8 cellular contexts compared by ENCODE assay signal in genomic region chr10:30736685-30737232, GRCh38.
DNase-seq lines count a peak whose midpoint lies in the region; ATAC-seq and TF ChIP-seq lines count a peak whose summit lies in the region.

No MANE protein-coding gene starts in this region.

- no peaks in the 10 kb centered on the region for H3K36me3 ChIP-seq in left lung

- no peak overlapping the region for H3K4me3 ChIP-seq in left lung

- in situ Hi-C loops in Caki2 (cut with HindIII; ENCODE audit: low pct_unique_long_range_greater_than_20kb, low sequenced_read_pairs), result no loop called here

- peaks cover 0 to 3% of the 10 kb centered on the region in 2 donors for H3K9me3 ChIP-seq in left lung

- no peaks in the 10 kb centered on the region for H3K27me3 ChIP-seq in left lung

- intact Hi-C loops in left lung (cut with DNase I), result no loop called here

- H3K4me1 ChIP-seq in left lung, result no peaks in the 10 kb centered on the region

- no peak for TF ChIP-seq CTCF in left lung (IDR thresholded peaks at IDR 0.05)

- ATAC-seq in GM19455 (IDR thresholded peaks at IDR 0.05; ENCODE audit: unreplicated experiment) (peak; percentile 68), HG03439 (IDR thresholded peaks at IDR 0.05; ENCODE audit: unreplicated experiment) (peak; percentile 69), left lung (peak; percentile 57)

- H3K27ac ChIP-seq in left lung, result no peak overlapping the region

- DNase-seq in Caki2 (ENCODE audit: low read depth) (peak; percentile 94), left lung (peak in 1 of 2 donors; percentile 43), SKM-1 (lab: John Stamatoyannopoulos, UW; ENCODE audit: unreplicated experiment) (no peak)
- DNase-seq in activated CD4-positive, alpha-beta T cell treated with anti-CD3 and anti-CD28 coated beads, Interleukin-2, amount 50 U/mL, for 48 hours, result peak; percentile 33 to 48
- DNase-seq in stimulated activated CD4-positive, alpha-beta T cell treated with anti-CD3 and anti-CD28 coated beads, Interleukin-2, amount 100 ng/mL, for 48 hours, result no peak
- no peak for DNase-seq in stimulated activated CD4-positive, alpha-beta T cell treated with anti-CD3 and anti-CD28 coated beads, Interleukin-15, amount 100 ng/mL, for 24 hours

Comparison
In these comparisons a context has a peak if more than half of its experiments do, and no peak if none do; other contexts are left out.
1. DNase-seq: peak in Caki2 (single experiment) and activated CD4-positive, alpha-beta T cell treated with anti-CD3 and anti-CD28 coated beads, Interleukin-2, amount 50 U/mL, for 48 hours (2 of 2); none in stimulated activated CD4-positive, alpha-beta T cell treated with anti-CD3 and anti-CD28 coated beads, Interleukin-2, amount 100 ng/mL, for 48 hours (0 of 2), SKM-1 (single experiment) and stimulated activated CD4-positive, alpha-beta T cell treated with anti-CD3 and anti-CD28 coated beads, Interleukin-15, amount 100 ng/mL, for 24 hours (single experiment).
2. Peak in every context shown above with its lines, with median percentiles within 50 percentile points of each other: ATAC-seq.